ENCODE assay signal across 8 cellular contexts in genomic region chr2:19362652-19363473, GRCh38. TPM values are rescaled to one million over a fixed set of nuclear protein-coding genes. Genes with fewer than 3 reads are reported as not detected.
DNase-seq lines count a peak whose midpoint lies in the region; ATAC-seq and TF ChIP-seq lines count a peak whose summit lies in the region.

No MANE protein-coding gene starts in this region.

- H3K27ac ChIP-seq in CD4-positive, alpha-beta memory T cell (ENCODE audit: low read depth, low read length): peak overlapping the region; percentile 15
- H3K27ac ChIP-seq in PC-3 (ENCODE audit: low read length): peak overlapping the region; percentile 21
- H3K27ac ChIP-seq in prostate gland: peak overlapping the region; percentile 51 to 54

- H2AFZ ChIP-seq in PC-3 (ENCODE audit: low read length): peak overlapping the region; percentile 97

- H3K36me3 Mint-ChIP-seq in CD4-positive, alpha-beta memory T cell: peaks cover 0 to 8% of the 10 kb centered on the region in 2 donors
- H3K36me3 Mint-ChIP-seq in IgD-negative memory B cell: no peaks in the 10 kb centered on the region

- peak overlapping the region; percentile 90 for H3K4me2 ChIP-seq in PC-3 (ENCODE audit: low read length)

- TF ChIP-seq CTCF in PC-3 (conservative IDR thresholded peaks at IDR 0.05; ENCODE audit: low read depth, low read length): peak; percentile 89
- TF ChIP-seq CTCF in prostate gland (IDR thresholded peaks at IDR 0.05): peak; percentile 78 to 93 (median 82)

- DNase-seq in CD4-positive, alpha-beta memory T cell: peak in 3 of 5 donors; percentile 42 to 57 (median 43)
- DNase-seq in PC-3 (peak; percentile 90), anterior cingulate cortex (lab: John Stamatoyannopoulos, UW) (peak in 30 of 58 donors; percentile 4 to 64 (median 34)), hepatic stellate cell (ENCODE audit: low spot score) (peak; percentile 90), prostate gland (ENCODE audit: low spot score) (peak; percentile 81)

- no peaks in the 10 kb centered on the region for H3K36me3 ChIP-seq in CD4-positive, alpha-beta memory T cell (ENCODE audit: insufficient read depth, low read length)
- H3K36me3 ChIP-seq in PC-3 (ENCODE audit: low read depth, low read length): no peaks in the 10 kb centered on the region
- no peaks in the 10 kb centered on the region for H3K36me3 ChIP-seq in prostate gland

- H3K9ac ChIP-seq in PC-3 (ENCODE audit: low read length): peak overlapping the region; percentile 45

- WGBS in prostate gland: under 1% methylated on average over 35 of the region's 35 CpGs

- peak overlapping the region; percentile 89 to 98 (median 96) for H3K4me3 Mint-ChIP-seq in CD4-positive, alpha-beta memory T cell
- peak overlapping the region; percentile 88 to 96 (median 95) for H3K4me3 Mint-ChIP-seq in IgD-negative memory B cell

- CTCF ChIA-PET in CD4-positive, alpha-beta memory T cell (lab: Charles Lee; ENCODE audit: partially characterized antibody): interaction anchor here (0.7 to 2.8 kb wide), 5 partner anchors 10 to 844 kb away, joined by 3 to 8 read pairs (median 5); no protein-coding TSS in a partner anchor
- CTCF ChIA-PET in PC-3 (lab: Charles Lee): no interaction called here

- peaks cover 4% of the 10 kb centered on the region for H3K79me2 ChIP-seq in PC-3 (ENCODE audit: low read length)

- no TSS peak for BruUV-seq in PC-3 (replicated peaks; lab: Mats Ljungman, UMichigan)

- H3K9me2 ChIP-seq in PC-3 (replicated peaks; ENCODE audit: low read length): no peaks in the 10 kb centered on the region

- H3K4me3 ChIP-seq in CD4-positive, alpha-beta memory T cell (ENCODE audit: low read length in 2 of 2): peak overlapping the region; percentile 77 to 87
- H3K4me3 ChIP-seq in PC-3 (ENCODE audit: low read length) (peak overlapping the region; percentile 89), prostate gland (peak overlapping the region; percentile 41 to 44)

- no peaks in the 10 kb centered on the region for H3K9me3 Mint-ChIP-seq in CD4-positive, alpha-beta memory T cell
- peaks cover 0 to 4% (median 0%) of the 10 kb centered on the region in 3 donors for H3K9me3 Mint-ChIP-seq in IgD-negative memory B cell

- peaks cover 15 to 51% (median 32%) of the 10 kb centered on the region in 4 donors for H3K4me1 Mint-ChIP-seq in CD4-positive, alpha-beta memory T cell
- H3K4me1 Mint-ChIP-seq in IgD-negative memory B cell: peaks cover 14 to 30% (median 17%) of the 10 kb centered on the region in 3 donors

- H4K20me1 ChIP-seq in PC-3 (ENCODE audit: low read length): no peaks in the 10 kb centered on the region

- TF ChIP-seq POLR2A in prostate gland (IDR thresholded peaks at IDR 0.05): no peak

- H3K27me3 Mint-ChIP-seq in CD4-positive, alpha-beta memory T cell: peaks cover 23 to 33% of the 10 kb centered on the region in 2 donors
- peaks cover 46% of the 10 kb centered on the region for H3K27me3 Mint-ChIP-seq in IgD-negative memory B cell

- POLR2A ChIA-PET in CD4-positive, alpha-beta memory T cell (lab: Charles Lee; ENCODE audit: partially characterized antibody): interaction anchor here (0.6 to 5.9 kb wide), 3 partner anchors 15 to 213 kb away, joined by 3 to 67 read pairs (median 10); no protein-coding TSS in a partner anchor
- POLR2A ChIA-PET in PC-3 (lab: Charles Lee; ENCODE audit: unreplicated experiment): no interaction called here

- peak; percentile 52 for ATAC-seq in GM19452 (IDR thresholded peaks at IDR 0.05; ENCODE audit: unreplicated experiment)
- peak; percentile 70 for ATAC-seq in PC-3
- no peak for ATAC-seq in GM19023 (IDR thresholded peaks at IDR 0.05; ENCODE audit: unreplicated experiment)

- intact Hi-C loops in CD4-positive, alpha-beta memory T cell (cut with micrococcal nuclease): loop anchor here (1.0 to 10.0 kb wide), 7 partner anchors 15 to 989 kb away; partner anchors contain the start of genes PUM2 and RDH14
- intact Hi-C loops in PC-3 (cut with micrococcal nuclease) (loop anchor here (1.0 to 5.0 kb wide), 10 partner anchors 176 to 976 kb away; no protein-coding TSS in a partner anchor), prostate gland (cut with DNase I) (loop anchor here (2.0 to 10.0 kb wide), 7 partner anchors 376 to 976 kb away; no protein-coding TSS in a partner anchor)

- peaks cover 35% of the 10 kb centered on the region for H3K4me1 ChIP-seq in CD4-positive, alpha-beta memory T cell (ENCODE audit: insufficient read depth, low read length)
- H3K4me1 ChIP-seq in PC-3 (ENCODE audit: insufficient read depth, low read length): peaks cover 23% of the 10 kb centered on the region
- H3K4me1 ChIP-seq in prostate gland (replicated peaks): no peaks in the 10 kb centered on the region

- no peaks in the 10 kb centered on the region for H3K9me3 ChIP-seq in CD4-positive, alpha-beta memory T cell (ENCODE audit: control insufficient read depth in 1 of 2, low read length in 2 of 2)
- H3K9me3 ChIP-seq in PC-3 (ENCODE audit: low read length): no peaks in the 10 kb centered on the region
- no peaks in the 10 kb centered on the region for H3K9me3 ChIP-seq in prostate gland

- peak overlapping the region; percentile 45 to 93 (median 88) for H3K27ac Mint-ChIP-seq in CD4-positive, alpha-beta memory T cell
- peak overlapping the region; percentile 46 to 81 (median 80) for H3K27ac Mint-ChIP-seq in IgD-negative memory B cell

- no peaks in the 10 kb centered on the region for H3F3A ChIP-seq in PC-3 (ENCODE audit: low read length, unreplicated experiment)

- peaks cover 34% of the 10 kb centered on the region for H3K27me3 ChIP-seq in CD4-positive, alpha-beta memory T cell (ENCODE audit: insufficient read depth, low read length)
- no peaks in the 10 kb centered on the region for H3K27me3 ChIP-seq in PC-3 (ENCODE audit: low read length)
- H3K27me3 ChIP-seq in prostate gland (replicated peaks; ENCODE audit: insufficient read depth): no peaks in the 10 kb centered on the region

RNA-seq across cellular contexts. Expression of gene OSR1, which starts 4.4 kb away (rescaled TPM):
- total RNA-seq in CD4-positive, alpha-beta memory T cell: not detected
- not detected for polyA plus RNA-seq in CD4-positive, alpha-beta memory T cell
- not detected for polyA plus RNA-seq in IgD-negative memory B cell
- total RNA-seq in PC-3 (2014; rRNA removed) (30.6 and 33.5 TPM in 2 replicates), prostate gland (10 to 100 TPM in 1 of 2 donors, 1 to 10 TPM in 1; 9.3 to 47.9 TPM)

Comparison
In these comparisons a context has a peak if more than half of its experiments do, and no peak if none do; other contexts are left out.
1. DNase-seq: peak in every context shown above with its lines; median percentile 90 in PC-3; 90 in hepatic stellate cell; 81 in prostate gland; 43 in CD4-positive, alpha-beta memory T cell; 34 in anterior cingulate cortex.
2. RNA of gene OSR1, which starts 4.4 kb away (total RNA-seq): 9.3 to 47.9 TPM in prostate gland and 30.6 to 33.5 TPM in PC-3; not detected in CD4-positive, alpha-beta memory T cell; every median in the first group is over 10 times any median in the second.
3. Peak in every context shown above with its lines, with median percentiles within 50 percentile points of each other: H3K27ac ChIP-seq and H3K4me3 ChIP-seq.